8 cellular contexts compared by ENCODE assay signal in genomic region chr14:49619273-49619672, GRCh38. TPM values are rescaled to one million over a fixed set of nuclear protein-coding genes. Genes with fewer than 3 reads are reported as not detected.
A peak's percentile ranks its signal among the peaks of the same experiment; 100 is the strongest.
DNase-seq lines count a peak whose midpoint lies in the region; ATAC-seq and TF ChIP-seq lines count a peak whose summit lies in the region.
"Not testable (repeated sequence)": the region's sequence is repeated elsewhere in the genome, so short reads cannot be mapped to it uniquely, and the experiment has no call there.

No MANE protein-coding gene starts in this region.

- TF ChIP-seq POLR2A in spleen (IDR thresholded peaks at IDR 0.05): not testable (repeated sequence)

- not testable (repeated sequence) for TF ChIP-seq CTCF in AG04450 (IDR thresholded peaks at IDR 0.05; ENCODE audit: low read depth, low read length); HEK293 (tag by site-specific recombination; IDR thresholded peaks at IDR 0.05); RWPE2 (IDR thresholded peaks at IDR 0.05; ENCODE audit: poor library complexity, severe bottlenecking); spleen (IDR thresholded peaks at IDR 0.05 in 8 of 11, conservative IDR thresholded peaks at IDR 0.05 in 3 of 11)

- peak overlapping the region; percentile 99 for H3K27ac Mint-ChIP-seq in activated naive CD4-positive, alpha-beta T cell treated with anti-CD3 and anti-CD28 coated beads, Interleukin-2, amount 10 ng/mL, durations not matched to agents 7 days and 5 days
- H3K27ac Mint-ChIP-seq in naive thymus-derived CD8-positive, alpha-beta T cell: peak overlapping the region; percentile 75 to 99 (median 99)

- POLR2A ChIA-PET in AG04450 (lab: Yijun Ruan, JAX) (interaction anchor here (1.0 to 2.3 kb wide), 2 partner anchors 13 to 20 kb away, joined by 4 to 26 read pairs; partner anchors contain the start of gene LRR1), HEK293 (lab: Yijun Ruan, JAX) (interaction anchor here (2.1 to 2.7 kb wide), 5 partner anchors 12 to 234 kb away, joined by 8 to 44 read pairs (median 19); partner anchors contain the start of genes DNAAF2, KLHDC2 and NEMF)
- POLR2A ChIA-PET in naive thymus-derived CD8-positive, alpha-beta T cell (lab: Charles Lee): interaction anchor here (1.3 to 5.3 kb wide), 10 partner anchors 14 to 1211 kb away, joined by 4 to 203 read pairs (median 16); partner anchors contain the start of genes DNAAF2, KLHDC2, LRR1 and NEMF

- H3K27me3 Mint-ChIP-seq in activated naive CD4-positive, alpha-beta T cell treated with anti-CD3 and anti-CD28 coated beads, Interleukin-2, amount 10 ng/mL, durations not matched to agents 7 days and 5 days; naive thymus-derived CD8-positive, alpha-beta T cell: not testable (repeated sequence)

- CTCF ChIA-PET in AG04450 (lab: Charles Lee): interaction anchor here (2.6 kb wide), 1 partner anchor 15 kb away, joined by 17 read pairs; the partner anchor contains the start of gene DNAAF2
- CTCF ChIA-PET in HEK293 (lab: Yijun Ruan, JAX): interaction anchor here (0.5 to 2.0 kb wide), 2 partner anchors 33 to 385 kb away, joined by 3 to 8 read pairs; partner anchors contain the start of gene RPS29
- CTCF ChIA-PET in activated naive CD4-positive, alpha-beta T cell treated with anti-CD3 and anti-CD28 coated beads, Interleukin-2, amount 10 ng/mL, durations not matched to agents 7 days and 5 days (lab: Charles Lee): interaction anchor here (3.4 kb wide), 1 partner anchor 15 kb away, joined by 27 read pairs; the partner anchor contains the start of gene DNAAF2

- DNase-seq in AG04450 (ENCODE audit: low read depth, low spot score); RWPE2 (ENCODE audit: low spot score); activated naive CD4-positive, alpha-beta T cell treated with anti-CD3 and anti-CD28 coated beads, Interleukin-2, amount 10 ng/mL, durations not matched to agents 7 days and 5 days; effector memory CD4-positive, alpha-beta T cell; iPS DF 6.9 (ENCODE audit: low read depth, low spot score); naive thymus-derived CD8-positive, alpha-beta T cell; spleen: not testable (repeated sequence)

- H3K36me3 ChIP-seq in HEK293 (ENCODE audit: control insufficient read depth in 2 of 2, insufficient read depth in 1 of 2, low read length in 2 of 2): peaks cover 24 to 37% of the 10 kb centered on the region in 2 experiments
- peaks cover 58% of the 10 kb centered on the region for H3K36me3 ChIP-seq in RWPE2 (ENCODE audit: low read depth)
- H3K36me3 ChIP-seq in effector memory CD4-positive, alpha-beta T cell (ENCODE audit: control insufficient read depth, insufficient read depth, low read length); iPS DF 6.9 (ENCODE audit: control insufficient read depth, insufficient read depth, low read length): not testable (repeated sequence)
- H3K36me3 ChIP-seq in spleen: peaks cover 0 to 48% (median 15%) of the 10 kb centered on the region in 6 donors

- peaks cover 57% of the 10 kb centered on the region for H3K4me1 Mint-ChIP-seq in activated naive CD4-positive, alpha-beta T cell treated with anti-CD3 and anti-CD28 coated beads, Interleukin-2, amount 10 ng/mL, durations not matched to agents 7 days and 5 days
- H3K4me1 Mint-ChIP-seq in naive thymus-derived CD8-positive, alpha-beta T cell: peaks cover 18 to 57% (median 48%) of the 10 kb centered on the region in 4 donors

- not testable (repeated sequence) for H3K9me3 Mint-ChIP-seq in activated naive CD4-positive, alpha-beta T cell treated with anti-CD3 and anti-CD28 coated beads, Interleukin-2, amount 10 ng/mL, durations not matched to agents 7 days and 5 days; naive thymus-derived CD8-positive, alpha-beta T cell

- H3K4me3 ChIP-seq in AG04450 (ENCODE audit: low read depth, low read length) (peak overlapping the region; percentile 93), HEK293 (ENCODE audit: low read depth, low read length) (peak overlapping the region; percentile 87), RWPE2 (ENCODE audit: severe bottlenecking) (peak overlapping the region; percentile 76), iPS DF 6.9 (ENCODE audit: low read length) (peak overlapping the region; percentile 82; the same call in 1 of the 2 replicates), spleen (peak overlapping the region; percentile 82 to 98 (median 88))
- peak overlapping the region; percentile 92 for H3K4me3 ChIP-seq in effector memory CD4-positive, alpha-beta T cell (ENCODE audit: insufficient read depth, low read depth, low read length, poor library complexity, severe bottlenecking)

- not testable (repeated sequence) for H3K27me3 ChIP-seq in AG04450 (ENCODE audit: control insufficient read depth, insufficient read depth, low read length); RWPE2 (ENCODE audit: insufficient read depth, poor library complexity, severe bottlenecking); effector memory CD4-positive, alpha-beta T cell (replicated peaks; ENCODE audit: control insufficient read depth, insufficient read depth, low read length, poor library complexity, severe bottlenecking); iPS DF 6.9 (ENCODE audit: control insufficient read depth, insufficient read depth, low read length); spleen (replicated peaks in 1 of 7)

- not testable (repeated sequence) for H3K4me1 ChIP-seq in HEK293 (ENCODE audit: control insufficient read depth, insufficient read depth, low read length); iPS DF 6.9 (ENCODE audit: control insufficient read depth, insufficient read depth, low read length)
- H3K4me1 ChIP-seq in RWPE2 (ENCODE audit: insufficient read depth, poor library complexity, severe bottlenecking) (peaks cover 30% of the 10 kb centered on the region), spleen (peaks cover 36 to 69% (median 58%) of the 10 kb centered on the region in 6 donors)
- H3K4me1 ChIP-seq in effector memory CD4-positive, alpha-beta T cell (ENCODE audit: control insufficient read depth, insufficient read depth, low read length, poor library complexity, severe bottlenecking): peaks cover 24% of the 10 kb centered on the region

- not testable (repeated sequence) for H3K27ac ChIP-seq in AG04450 (ENCODE audit: low read depth, low read length); iPS DF 6.9 (ENCODE audit: low read length)
- peak overlapping the region; percentile 96; the same call in 1 of the 2 replicates for H3K27ac ChIP-seq in HEK293 (ENCODE audit: extremely low read depth, low read depth, low read length)
- peak overlapping the region; percentile 81 for H3K27ac ChIP-seq in RWPE2 (ENCODE audit: poor library complexity, severe bottlenecking)
- H3K27ac ChIP-seq in effector memory CD4-positive, alpha-beta T cell (ENCODE audit: insufficient read depth, low read length, poor library complexity, severe bottlenecking): peak overlapping the region; percentile 100
- peak overlapping the region in 6 of 8 donors; percentile 94 to 98 (median 97) for H3K27ac ChIP-seq in spleen

- ATAC-seq in RWPE2 (ENCODE audit: low read depth); naive thymus-derived CD8-positive, alpha-beta T cell: not testable (repeated sequence)

- peaks cover 58% of the 10 kb centered on the region for H3K36me3 Mint-ChIP-seq in activated naive CD4-positive, alpha-beta T cell treated with anti-CD3 and anti-CD28 coated beads, Interleukin-2, amount 10 ng/mL, durations not matched to agents 7 days and 5 days
- H3K36me3 Mint-ChIP-seq in naive thymus-derived CD8-positive, alpha-beta T cell: peaks cover 0 to 40% (median 6%) of the 10 kb centered on the region in 3 donors

- 100% methylated on average over 2 of the region's 19 CpGs for WGBS in iPS DF 6.9 (ENCODE audit: insufficient coverage, insufficient read length)
- 60 to 79% (median 73%) methylated on average over 19 of the region's 19 CpGs for WGBS in spleen, 5 donors

- not testable (repeated sequence) for H3K9me3 ChIP-seq in AG04450 (ENCODE audit: control insufficient read depth, insufficient read depth, low read length); HEK293 (ENCODE audit: control insufficient read depth, insufficient read depth, low read depth, low read length); RWPE2 (ENCODE audit: severe bottlenecking); effector memory CD4-positive, alpha-beta T cell (ENCODE audit: control insufficient read depth, low read length); iPS DF 6.9 (ENCODE audit: control insufficient read depth, insufficient read depth, low read length); spleen

- peak overlapping the region; percentile 99 for H3K4me3 Mint-ChIP-seq in activated naive CD4-positive, alpha-beta T cell treated with anti-CD3 and anti-CD28 coated beads, Interleukin-2, amount 10 ng/mL, durations not matched to agents 7 days and 5 days
- peak overlapping the region; percentile 93 to 99 (median 98) for H3K4me3 Mint-ChIP-seq in naive thymus-derived CD8-positive, alpha-beta T cell

- intact Hi-C loops in spleen (cut with DNase I; ENCODE audit: low total_unique reads): not testable (repeated sequence)

RNA-seq across cellular contexts. Expression of gene RPL36AL, which starts 1.2 kb away (rescaled TPM):
- polyA plus RNA-seq in AG04450 (2011; rRNA removed) (272 and 295 TPM in 2 replicates), spleen (100 to 1,000 TPM; 416 to 638 (median 530) TPM)
- polyA minus RNA-seq in AG04450 (2011; rRNA and poly(A)+ RNA removed): 68.1 and 81.9 TPM in 2 replicates
- 100 to 1,000 TPM; 259 to 268 TPM for total RNA-seq in naive thymus-derived CD8-positive, alpha-beta T cell
- 100 to 1,000 TPM; 489 to 628 (median 623) TPM for polyA plus RNA-seq in naive thymus-derived CD8-positive, alpha-beta T cell
- 100 to 1,000 TPM; 122 to 222 (median 157) TPM for total RNA-seq in spleen

RNA-seq across cellular contexts. Expression of gene MGAT2, which starts 1.3 kb away (rescaled TPM):
- polyA plus RNA-seq in AG04450 (2011; rRNA removed) (47.5 and 54.7 TPM in 2 replicates), spleen (10 to 100 TPM; 20.5 to 23.9 (median 23.5) TPM)
- 25.8 and 31.1 TPM in 2 replicates for polyA minus RNA-seq in AG04450 (2011; rRNA and poly(A)+ RNA removed)
- total RNA-seq in naive thymus-derived CD8-positive, alpha-beta T cell: 10 to 100 TPM; 24.9 to 26.9 TPM
- 10 to 100 TPM; 15.8 to 25.9 (median 19.8) TPM for polyA plus RNA-seq in naive thymus-derived CD8-positive, alpha-beta T cell
- 10 to 100 TPM; 33.3 to 43.5 (median 39.7) TPM for total RNA-seq in spleen

RNA-seq across cellular contexts. Expression of gene DNAAF2, which starts 15.8 kb away (rescaled TPM):
- 6.6 and 9.1 TPM in 2 replicates for polyA plus RNA-seq in AG04450 (2011; rRNA removed)
- 1.7 and 3.0 TPM in 2 replicates for polyA minus RNA-seq in AG04450 (2011; rRNA and poly(A)+ RNA removed)
- total RNA-seq in naive thymus-derived CD8-positive, alpha-beta T cell: 1 to 10 TPM; 6.9 TPM
- 10 to 100 TPM; 10.1 to 16.7 (median 12.3) TPM for polyA plus RNA-seq in naive thymus-derived CD8-positive, alpha-beta T cell
- total RNA-seq in spleen: 10 to 100 TPM in 1 of 7 donors, 1 to 10 TPM in 6; 3.9 to 10.1 (median 6.3) TPM
- polyA plus RNA-seq in spleen: 1 to 10 TPM; 6.5 to 6.9 (median 6.6) TPM

RNA-seq across cellular contexts. Expression of gene LRR1, which starts 20.5 kb away (rescaled TPM):
- polyA plus RNA-seq in AG04450 (2011; rRNA removed): 9.8 and 12.8 TPM in 2 replicates
- 3.1 and 5.9 TPM in 2 replicates for polyA minus RNA-seq in AG04450 (2011; rRNA and poly(A)+ RNA removed)
- total RNA-seq in naive thymus-derived CD8-positive, alpha-beta T cell: 10 to 100 TPM; 12.1 to 12.9 TPM
- polyA plus RNA-seq in naive thymus-derived CD8-positive, alpha-beta T cell: 10 to 100 TPM in 1 of 3 donors, 1 to 10 TPM in 2; 8.5 to 10.4 (median 8.9) TPM
- 10 to 100 TPM in 5 of 7 donors, 1 to 10 TPM in 2; 8.8 to 16.5 (median 12.7) TPM for total RNA-seq in spleen
- 10 to 100 TPM; 10.7 to 11.8 (median 11.7) TPM for polyA plus RNA-seq in spleen

RNA-seq across cellular contexts. Expression of gene RPS29, which starts 33.1 kb away (rescaled TPM):
- polyA plus RNA-seq in AG04450 (2011; rRNA removed) (3,597 and 3,950 TPM in 2 replicates), spleen (over 10,000 TPM in 1 of 3 donors, 1,000 to 10,000 TPM in 2; 5,592 to 11,620 (median 9,371) TPM)
- 758 and 830 TPM in 2 replicates for polyA minus RNA-seq in AG04450 (2011; rRNA and poly(A)+ RNA removed)
- 1,000 to 10,000 TPM; 2,453 to 3,084 TPM for total RNA-seq in naive thymus-derived CD8-positive, alpha-beta T cell
- over 10,000 TPM; 11,853 to 13,490 (median 12,998) TPM for polyA plus RNA-seq in naive thymus-derived CD8-positive, alpha-beta T cell
- 1,000 to 10,000 TPM; 1,240 to 4,577 (median 1,855) TPM for total RNA-seq in spleen
